ENCODE assay signal across 34 cellular contexts in the genomic region with DNA sequence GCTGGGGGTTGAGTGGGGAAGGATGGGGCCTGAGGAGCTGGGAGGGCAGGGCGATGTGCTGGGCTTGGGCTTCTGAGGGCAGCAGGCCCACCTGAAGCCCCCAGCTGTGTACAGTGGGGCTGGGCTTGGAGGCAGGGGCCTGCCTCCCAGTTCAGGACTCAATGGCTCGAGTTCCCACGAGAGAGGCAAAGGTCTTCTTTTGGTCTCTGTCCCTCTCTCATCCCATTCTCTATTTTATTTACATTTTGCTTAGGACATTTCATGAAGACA.
"Had no signal": no experiment of that assay in that cellular context is flagged by ENCODE, and none has a peak within 500 bp of the region (broad histone marks: within the 10 kb centered on the region; RNA-seq: fewer than 3 reads in every experiment).

No MANE protein-coding gene starts in this region.

- H3K4me3 Mint-ChIP-seq: activated B cell treated with CpG ODN at 0.5 μM for 24 hours; activated CD4-positive, alpha-beta T cell treated with anti-CD3 and anti-CD28 coated beads for 36 hours; activated CD8-positive, alpha-beta memory T cell treated with anti-CD3 and anti-CD28 coated beads, Interleukin-2, amount 10 ng/mL, durations not matched to agents 7 days and 5 days; activated naive CD8-positive, alpha-beta T cell; activated T-helper 1 cell treated with anti-CD3 and anti-CD28 coated beads, Interleukin-12 subunit alpha, Interleukin-12 subunit beta, Interleukin-2, Interleukin-4 antibody, amounts not matched to agents 30 ng/mL and 10 ng/mL and 1 ng/mL, durations not matched to agents 14 hours and 24 hours and 36 hours; immature natural killer cell; natural killer cell; stimulated activated memory B cell treated with anti-CD40 and anti-IgM and Interleukin-4, amounts not matched to agents 10 μg/mL and 1 μg/mL and 100 μg/mL, for 72 hours had no signal

- H3K36me3 ChIP-seq: adrenal gland, ascending aorta, brain microvascular endothelial cell, left ventricle myocardium inferior, neutrophil, right lobe of liver, tibial artery had no signal

- H3K9ac ChIP-seq: parathyroid adenoma had no signal

- H3K27me3 ChIP-seq: adrenal gland, ascending aorta, brain microvascular endothelial cell, hepatocyte, right lobe of liver, tibial artery had no signal

- H3K4me1 ChIP-seq: adrenal gland, left ventricle myocardium inferior, parathyroid adenoma, right lobe of liver, tibial artery had no signal

- H3K9me3 Mint-ChIP-seq: activated B cell treated with CpG ODN at 0.5 μM for 24 hours; activated T-helper 1 cell treated with anti-CD3 and anti-CD28 coated beads, Interleukin-12 subunit alpha, Interleukin-12 subunit beta, Interleukin-2, Interleukin-4 antibody, amounts not matched to agents 30 ng/mL and 10 ng/mL and 1 ng/mL, durations not matched to agents 14 hours and 24 hours and 36 hours; natural killer cell; stimulated activated memory B cell treated with anti-CD40 and anti-IgM and Interleukin-4, amounts not matched to agents 10 μg/mL and 1 μg/mL and 100 μg/mL, for 72 hours had no signal

- ATAC-seq: activated CD4-positive, alpha-beta T cell treated with anti-CD3 and anti-CD28 coated beads for 36 hours; activated CD8-positive, alpha-beta memory T cell treated with anti-CD3 and anti-CD28 coated beads, Interleukin-2, amount 10 ng/mL, durations not matched to agents 7 days and 5 days; esophagus mucosa; natural killer cell; right lobe of liver; stimulated activated memory B cell treated with anti-CD40 and anti-IgM and Interleukin-4, amounts not matched to agents 10 μg/mL and 1 μg/mL and 100 μg/mL, for 72 hours had no signal

- H3K79me2 ChIP-seq: hepatocyte, parathyroid adenoma had no signal

- H3K4me1 Mint-ChIP-seq: activated B cell treated with CpG ODN at 0.5 μM for 24 hours; activated CD4-positive, alpha-beta T cell treated with anti-CD3 and anti-CD28 coated beads for 36 hours; activated CD8-positive, alpha-beta memory T cell treated with anti-CD3 and anti-CD28 coated beads, Interleukin-2, amount 10 ng/mL, durations not matched to agents 7 days and 5 days; immature natural killer cell; natural killer cell; stimulated activated memory B cell treated with anti-CD40 and anti-IgM and Interleukin-4, amounts not matched to agents 10 μg/mL and 1 μg/mL and 100 μg/mL, for 72 hours had no signal

- H3K27ac ChIP-seq: adrenal gland, brain microvascular endothelial cell, hepatocyte, left ventricle myocardium inferior, neutrophil, parathyroid adenoma, right lobe of liver, tibial artery had no signal

- H3K9me3 ChIP-seq: adrenal gland, ascending aorta, left ventricle myocardium inferior, neutrophil, right lobe of liver, tibial artery had no signal

- H3K4me2 ChIP-seq: hepatocyte had no signal

- H3K27me3 Mint-ChIP-seq: activated CD4-positive, alpha-beta T cell treated with anti-CD3 and anti-CD28 coated beads for 36 hours; activated naive CD8-positive, alpha-beta T cell had no signal

- H3K4me3 ChIP-seq: adrenal gland, ascending aorta, hepatocyte, left ventricle myocardium inferior, right lobe of liver, skin epidermis, tibial artery had no signal

- FAIRE-seq: endothelial cell of umbilical vein, frontal cortex, TTC549, urothelium cell line had no signal

- H2AFZ ChIP-seq: hepatocyte, parathyroid adenoma had no signal

- DNase-seq: activated B cell treated with CpG ODN at 0.5 μM for 24 hours; activated CD4-positive, alpha-beta T cell treated with anti-CD3 and anti-CD28 coated beads for 36 hours; activated CD4-positive, alpha-beta T cell treated with anti-CD3 and anti-CD28 coated beads, Interleukin-2, amount 50 U/mL, for 48 hours; activated naive CD4-positive, alpha-beta T cell; brain microvascular endothelial cell; caudate nucleus; dermis blood vessel endothelial cell; effector memory CD4-positive, alpha-beta T cell; glutamatergic neuron; immature natural killer cell; kidney glomerular epithelial cell; left ventricle myocardium inferior; mammary epithelial cell; midbrain; natural killer cell; stimulated activated CD4-positive, alpha-beta T cell treated with anti-CD3 and anti-CD28 coated beads, Interleukin-2, amount 100 ng/mL, for 24 hours; T-helper 1 cell had no signal

- H3K36me3 Mint-ChIP-seq: activated CD8-positive, alpha-beta memory T cell treated with anti-CD3 and anti-CD28 coated beads, Interleukin-2, amount 10 ng/mL, durations not matched to agents 7 days and 5 days; activated naive CD8-positive, alpha-beta T cell; immature natural killer cell; natural killer cell; stimulated activated memory B cell treated with anti-CD40 and anti-IgM and Interleukin-4, amounts not matched to agents 10 μg/mL and 1 μg/mL and 100 μg/mL, for 72 hours had no signal

- H3K27ac Mint-ChIP-seq: activated B cell treated with CpG ODN at 0.5 μM for 24 hours; activated CD4-positive, alpha-beta T cell treated with anti-CD3 and anti-CD28 coated beads for 36 hours; activated CD8-positive, alpha-beta memory T cell treated with anti-CD3 and anti-CD28 coated beads, Interleukin-2, amount 10 ng/mL, durations not matched to agents 7 days and 5 days; activated naive CD8-positive, alpha-beta T cell; activated T-helper 1 cell treated with anti-CD3 and anti-CD28 coated beads, Interleukin-12 subunit alpha, Interleukin-12 subunit beta, Interleukin-2, Interleukin-4 antibody, amounts not matched to agents 30 ng/mL and 10 ng/mL and 1 ng/mL, durations not matched to agents 14 hours and 24 hours and 36 hours; immature natural killer cell; natural killer cell; stimulated activated memory B cell treated with anti-CD40 and anti-IgM and Interleukin-4, amounts not matched to agents 10 μg/mL and 1 μg/mL and 100 μg/mL, for 72 hours had no signal
